19 cellular contexts compared by ENCODE assay signal in the genomic region with DNA sequence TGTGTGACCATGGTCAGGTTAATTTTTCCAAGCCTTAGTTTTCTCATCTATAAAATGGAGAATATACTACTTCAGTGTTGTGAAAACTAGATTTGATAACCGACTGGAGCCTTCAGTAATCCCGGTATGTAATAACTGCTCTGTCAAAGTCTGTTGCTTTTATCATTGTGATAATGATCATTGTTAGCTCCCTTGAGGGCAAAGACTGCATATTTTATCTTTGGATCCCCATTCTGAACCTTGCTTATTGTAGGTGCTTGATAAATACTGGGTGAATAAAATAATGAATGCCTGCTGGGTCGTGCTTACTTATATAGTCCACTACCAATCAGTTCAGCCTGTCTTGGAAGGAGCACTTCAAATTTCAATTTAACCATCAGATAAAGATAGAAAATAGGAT.
A peak's percentile ranks its signal among the peaks of the same experiment; 100 is the strongest.
DNase-seq lines count a peak whose midpoint lies in the region; ATAC-seq, FAIRE-seq and TF ChIP-seq lines count a peak whose summit lies in the region.
"Had no signal": no experiment of that assay in that cellular context is flagged by ENCODE, and none has a peak within 500 bp of the region (broad histone marks: within the 10 kb centered on the region; RNA-seq: fewer than 3 reads in every experiment).

No MANE protein-coding gene starts in this region.

- intact Hi-C loops in left ventricle myocardium inferior (cut with micrococcal nuclease), result no loop called here
- intact Hi-C loops in heart left ventricle (cut with DNase I), result loop anchor here in 1 of 10 donors (10.0 kb wide), 1 partner anchor 63 kb away; no protein-coding TSS in a partner anchor

- H3K27me3 Mint-ChIP-seq in endodermal cell (ENCODE audit: insufficient read depth), result peaks cover 2% of the 10 kb centered on the region
- H3K27me3 Mint-ChIP-seq: CD4-positive, CD25-positive, alpha-beta regulatory T cell had no signal

- no peaks in the 10 kb centered on the region for H3K36me3 ChIP-seq in left ventricle myocardium inferior
- H3K36me3 ChIP-seq in heart left ventricle, result no peaks in the 10 kb centered on the region
- H3K36me3 ChIP-seq in ectodermal cell (ENCODE audit: control insufficient read depth, insufficient read depth, low read length), result no peaks in the 10 kb centered on the region
- H3K36me3 ChIP-seq in small intestine (ENCODE audit: control insufficient read depth in 2 of 2, insufficient read depth in 2 of 2, low read length in 2 of 2), result no peaks in the 10 kb centered on the region
- no peaks in the 10 kb centered on the region for H3K36me3 ChIP-seq in endodermal cell (ENCODE audit: control insufficient read depth, insufficient read depth, low read length)
- H3K36me3 ChIP-seq: BLaER1 had no signal

- no peak for FAIRE-seq in small intestine (lab: Jason Lieb, UNC)
- FAIRE-seq: GM19239 had no signal

- H3K4me3 ChIP-seq in left ventricle myocardium inferior, result no peak overlapping the region
- no peak overlapping the region for H3K4me3 ChIP-seq in heart left ventricle
- H3K4me3 ChIP-seq in ectodermal cell (ENCODE audit: insufficient read depth, low read depth, low read length), result no peak overlapping the region
- H3K4me3 ChIP-seq in small intestine (ENCODE audit: low read depth in 1 of 2, low read length in 2 of 2), result no peak overlapping the region
- H3K4me3 ChIP-seq in endodermal cell (ENCODE audit: low read length), result no peak overlapping the region
- H3K4me3 ChIP-seq: BLaER1 had no signal

- peak overlapping the region; percentile 25 for H3K27ac ChIP-seq in left ventricle myocardium inferior (replicated peaks)
- no peak overlapping the region for H3K27ac ChIP-seq in heart left ventricle
- H3K27ac ChIP-seq in ectodermal cell (ENCODE audit: insufficient read depth, low read depth, low read length, poor library complexity, severe bottlenecking), result peak overlapping the region; percentile 62
- H3K27ac ChIP-seq in small intestine (ENCODE audit: low read depth in 1 of 2, low read length in 1 of 2), result no peak overlapping the region
- H3K27ac ChIP-seq in endodermal cell (ENCODE audit: low read depth, low read length), result no peak overlapping the region
- H3K27ac ChIP-seq: BLaER1 had no signal

- 60 to 67% (median 64%) methylated on average over 3 of the region's 3 CpGs for WGBS in heart left ventricle, 4 donors
- WGBS in ectodermal cell, 2 experiments, result 89 to 97% methylated on average over 3 of the region's 3 CpGs
- 8 to 37% (median 33%) methylated on average over 3 of the region's 3 CpGs for WGBS in small intestine, 3 donors
- WGBS in endodermal cell (ENCODE audit: insufficient coverage in 1 of 2, insufficient read length in 1 of 2), 2 experiments, result 84 to 93% methylated on average over 2 to 3 of the region's 3 CpGs

- no peak for TF ChIP-seq POLR2A in heart left ventricle (IDR thresholded peaks at IDR 0.05)

- no peak for ATAC-seq in heart left ventricle

- H3K4me3 Mint-ChIP-seq in endodermal cell, result no peak overlapping the region
- H3K4me3 Mint-ChIP-seq: CD4-positive, CD25-positive, alpha-beta regulatory T cell had no signal

- no peaks in the 10 kb centered on the region for H3K36me3 Mint-ChIP-seq in endodermal cell (ENCODE audit: low read depth)

- H3K4me1 ChIP-seq in left ventricle myocardium inferior, result peaks cover 13% of the 10 kb centered on the region
- H3K4me1 ChIP-seq in heart left ventricle, result peaks cover 0 to 13% (median 7%) of the 10 kb centered on the region in 12 donors
- H3K4me1 ChIP-seq in ectodermal cell (ENCODE audit: control insufficient read depth, insufficient read depth, low read length), result peaks cover 25% of the 10 kb centered on the region
- peaks cover 3 to 6% of the 10 kb centered on the region in 2 donors for H3K4me1 ChIP-seq in small intestine (ENCODE audit: control insufficient read depth in 2 of 2, insufficient read depth in 1 of 2, low read depth in 1 of 2, low read length in 1 of 2)
- H3K4me1 ChIP-seq in endodermal cell (ENCODE audit: control insufficient read depth, insufficient read depth, low read length), result peaks cover 18% of the 10 kb centered on the region
- H3K4me1 ChIP-seq: BLaER1 had no signal

- H3K27ac Mint-ChIP-seq in endodermal cell, result no peak overlapping the region
- H3K27ac Mint-ChIP-seq: CD4-positive, CD25-positive, alpha-beta regulatory T cell had no signal

- TF ChIP-seq CTCF in left ventricle myocardium inferior (IDR thresholded peaks at IDR 0.05; ENCODE audit: borderline replicate concordance) (no peak), heart left ventricle (IDR thresholded peaks at IDR 0.05) (no peak), endodermal cell (conservative IDR thresholded peaks at IDR 0.05) (no peak)

- no peaks in the 10 kb centered on the region for H3K9me3 Mint-ChIP-seq in endodermal cell
- H3K9me3 Mint-ChIP-seq: CD4-positive, CD25-positive, alpha-beta regulatory T cell had no signal

- no peaks in the 10 kb centered on the region for H3K27me3 ChIP-seq in left ventricle myocardium inferior (ENCODE audit: low read depth)
- H3K27me3 ChIP-seq in heart left ventricle, result no peaks in the 10 kb centered on the region
- no peaks in the 10 kb centered on the region for H3K27me3 ChIP-seq in ectodermal cell (ENCODE audit: control insufficient read depth, insufficient read depth, low read length, poor library complexity, severe bottlenecking)
- no peaks in the 10 kb centered on the region for H3K27me3 ChIP-seq in small intestine (ENCODE audit: control insufficient read depth in 2 of 2, insufficient read depth in 2 of 2, low read length in 2 of 2)
- no peaks in the 10 kb centered on the region for H3K27me3 ChIP-seq in endodermal cell (ENCODE audit: control insufficient read depth, insufficient read depth, low read length, poor library complexity, severe bottlenecking)
- H3K27me3 ChIP-seq: BLaER1 had no signal

- H3K4me1 Mint-ChIP-seq in endodermal cell, result peaks cover 27% of the 10 kb centered on the region
- H3K4me1 Mint-ChIP-seq: CD4-positive, CD25-positive, alpha-beta regulatory T cell had no signal

- DNase-seq in left ventricle myocardium inferior, result no peak
- DNase-seq in heart left ventricle, result no peak
- peak; percentile 68 for DNase-seq in small intestine
- DNase-seq in endodermal cell, result no peak
- no peak for DNase-seq in inferior parietal cortex (ENCODE audit: extremely low spot score)
- no peak for DNase-seq in cerebellum (ENCODE audit: low spot score)
- DNase-seq: CD4-positive, CD25-positive, alpha-beta regulatory T cell; H7; NCI-H1048; NCI-H187; NCI-H2081 treated with DMSO at 0.1 percent for 48 hours; NCI-H2171; NCI-H226; NCI-H510A; Right ventricle myocardium superior; RPMI8226 had no signal

- H3K9ac ChIP-seq in endodermal cell (ENCODE audit: extremely low read depth, low read length, poor library complexity, severe bottlenecking), result no peak overlapping the region
- H3K9ac ChIP-seq: BLaER1 had no signal

- no peaks in the 10 kb centered on the region for H3K9me3 ChIP-seq in left ventricle myocardium inferior (replicated peaks)
- H3K9me3 ChIP-seq in heart left ventricle, result no peaks in the 10 kb centered on the region
- no peaks in the 10 kb centered on the region for H3K9me3 ChIP-seq in ectodermal cell (ENCODE audit: control insufficient read depth, low read length)
- H3K9me3 ChIP-seq in small intestine (ENCODE audit: control insufficient read depth, low read depth), result no peaks in the 10 kb centered on the region
- H3K9me3 ChIP-seq in endodermal cell (ENCODE audit: control insufficient read depth, low read length), result no peaks in the 10 kb centered on the region
- H3K9me3 ChIP-seq: BLaER1 had no signal

Comparison
In these comparisons a context has a peak if more than half of its experiments do, and no peak if none do; other contexts are left out.
1. H3K27ac ChIP-seq: peak in left ventricle myocardium inferior (single experiment) and ectodermal cell (single experiment); none in heart left ventricle (0 of 12), small intestine (0 of 2) and endodermal cell (single experiment).